In genomic region chr15:78263907-78264303, GRCh38 we compare ENCODE assay signal across 1 cellular context.
TF ChIP-seq lines count a peak whose summit lies in the region.

No MANE protein-coding gene starts in this region.

TF ChIP-seq in HepG2, 621 proteins besides CTCF, POLR2A, EP300 and RAD21:
- TF ChIP-seq ADNP (CRISPR knock-in tag; IDR thresholded peaks at IDR 0.05) = no peak
- no peak for TF ChIP-seq ZNF251 (CRISPR knock-in tag; IDR thresholded peaks at IDR 0.05)
- TF ChIP-seq CCDC6 (CRISPR knock-in tag; IDR thresholded peaks at IDR 0.05) = no peak
- no peak for TF ChIP-seq MAF1 (CRISPR knock-in tag; IDR thresholded peaks at IDR 0.05; ENCODE audit: borderline replicate concordance)
- no peak for TF ChIP-seq ZSCAN9 (CRISPR knock-in tag; IDR thresholded peaks at IDR 0.05; ENCODE audit: borderline replicate concordance)
- no peak for TF ChIP-seq ELF3 (CRISPR knock-in tag; IDR thresholded peaks at IDR 0.05)
- TF ChIP-seq IRF2 (CRISPR knock-in tag; IDR thresholded peaks at IDR 0.05) = no peak
- TF ChIP-seq MTF1 (CRISPR knock-in tag; IDR thresholded peaks at IDR 0.05) = no peak
- no peak for TF ChIP-seq ZNF264 (CRISPR knock-in tag; IDR thresholded peaks at IDR 0.05)
- TF ChIP-seq ZNF7 (CRISPR knock-in tag; IDR thresholded peaks at IDR 0.05) = no peak
- TF ChIP-seq ZNF24 (IDR thresholded peaks at IDR 0.05) = no peak
- TF ChIP-seq CBX2 (IDR thresholded peaks at IDR 0.05; ENCODE audit: low read depth, low read length) = no peak
- no peak for TF ChIP-seq CBX2 (CRISPR knock-in tag; IDR thresholded peaks at IDR 0.05; ENCODE audit: low read depth)
- TF ChIP-seq, protein P1, sequence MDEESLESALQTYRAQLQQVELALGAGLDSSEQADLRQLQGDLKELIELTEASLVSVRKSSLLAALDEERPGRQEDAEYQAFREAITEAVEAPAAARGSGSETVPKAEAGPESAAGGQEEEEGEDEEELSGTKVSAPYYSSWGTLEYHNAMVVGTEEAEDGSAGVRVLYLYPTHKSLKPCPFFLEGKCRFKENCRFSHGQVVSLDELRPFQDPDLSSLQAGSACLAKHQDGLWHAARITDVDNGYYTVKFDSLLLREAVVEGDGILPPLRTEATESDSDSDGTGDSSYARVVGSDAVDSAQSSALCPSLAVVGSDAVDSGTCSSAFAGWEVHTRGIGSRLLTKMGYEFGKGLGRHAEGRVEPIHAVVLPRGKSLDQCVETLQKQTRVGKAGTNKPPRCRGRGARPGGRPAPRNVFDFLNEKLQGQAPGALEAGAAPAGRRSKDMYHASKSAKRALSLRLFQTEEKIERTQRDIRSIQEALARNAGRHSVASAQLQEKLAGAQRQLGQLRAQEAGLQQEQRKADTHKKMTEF (CRISPR knock-in tag; IDR thresholded peaks at IDR 0.05) = no peak
- no peak for TF ChIP-seq PLRG1 (conservative IDR thresholded peaks at IDR 0.05)
- TF ChIP-seq NFYB (CRISPR knock-in tag; IDR thresholded peaks at IDR 0.05) = no peak
- TF ChIP-seq, protein P2, sequence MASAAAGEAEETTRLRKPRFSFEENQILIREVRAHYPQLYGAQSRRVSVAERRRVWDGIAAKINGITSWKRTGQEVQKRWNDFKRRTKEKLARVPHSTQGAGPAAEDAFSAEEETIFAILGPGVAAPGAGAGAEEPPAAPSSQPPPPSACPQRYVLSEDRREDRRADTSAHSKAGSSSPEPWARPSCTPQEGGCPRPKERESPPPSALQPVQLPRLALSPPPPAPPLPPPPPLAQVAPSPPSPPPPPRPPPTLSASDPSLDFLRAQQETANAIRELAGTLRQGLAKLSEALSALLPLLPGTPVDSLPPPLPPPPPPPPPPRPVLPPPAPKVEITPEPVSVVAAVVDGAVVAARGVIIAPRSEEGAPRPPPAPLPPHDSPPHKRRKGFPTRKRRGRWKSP (CRISPR knock-in tag; IDR thresholded peaks at IDR 0.05) = no peak
- no peak for TF ChIP-seq NR2C2 (CRISPR knock-in tag; IDR thresholded peaks at IDR 0.05; ENCODE audit: borderline replicate concordance)
